21 cellular contexts compared by ENCODE assay signal in the genomic region with DNA sequence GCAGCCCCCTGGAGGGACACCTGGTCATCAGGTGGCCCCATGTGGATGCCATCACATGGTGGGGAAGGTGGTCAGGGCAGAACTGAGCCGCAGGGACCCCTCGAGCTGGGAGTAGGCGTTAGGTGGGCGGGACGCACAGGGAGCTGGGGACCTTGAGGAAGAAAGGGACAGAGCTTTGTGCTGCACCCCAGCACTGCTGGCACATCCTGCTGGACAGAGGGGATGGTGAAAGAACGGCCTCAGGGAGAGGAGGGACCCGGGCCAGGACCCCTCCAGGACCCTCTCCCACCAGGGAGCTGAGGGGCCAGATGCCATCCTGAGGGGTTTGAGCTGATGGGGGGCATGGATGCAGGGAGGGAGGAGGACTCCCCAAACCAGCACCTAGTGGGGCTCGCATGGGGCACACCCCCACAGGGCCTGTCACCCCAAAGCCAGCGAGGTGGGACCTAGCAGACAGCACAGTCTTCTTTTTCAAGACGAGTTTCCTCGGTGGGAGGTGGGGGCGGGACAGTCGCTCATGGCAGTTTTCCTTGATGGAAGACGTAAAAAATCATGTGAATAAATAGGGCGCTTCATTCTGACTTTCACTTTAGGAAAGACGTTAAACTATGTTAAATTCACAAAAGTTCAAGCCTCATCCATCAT.
"Had no signal": no experiment of that assay in that cellular context is flagged by ENCODE, and none has a peak within 500 bp of the region (broad histone marks: within the 10 kb centered on the region; RNA-seq: fewer than 3 reads in every experiment).

No MANE protein-coding gene starts in this region.

- H3K27ac ChIP-seq: ascending aorta, coronary artery, left lung, parathyroid adenoma, SK-N-MC, tibial artery had no signal

- H2AFZ ChIP-seq: parathyroid adenoma had no signal

- H3K27me3 Mint-ChIP-seq: activated CD8-positive, alpha-beta T cell treated with anti-CD3 and anti-CD28 coated beads for 36 hours; activated naive CD4-positive, alpha-beta T cell treated with anti-CD3 and anti-CD28 coated beads, Interleukin-2, amount 50 U/mL, for 24 hours; central memory CD8-positive, alpha-beta T cell; stimulated activated naive CD8-positive, alpha-beta T cell treated with anti-CD3 and anti-CD28 coated beads, Interleukin-15, Interleukin-2, amounts not matched to agents 100 ng/mL and 50 ng/mL, for 24 hours; T-helper 17 cell had no signal

- H3K4me3 ChIP-seq: ascending aorta, coronary artery, left lung, SK-N-MC, tibial artery had no signal

- H3K36me3 Mint-ChIP-seq: activated CD8-positive, alpha-beta memory T cell treated with anti-CD3 and anti-CD28 coated beads, Interleukin-2, amount 10 ng/mL, durations not matched to agents 7 days and 5 days; activated naive CD4-positive, alpha-beta T cell treated with anti-CD3 and anti-CD28 coated beads, Interleukin-2, amount 50 U/mL, for 24 hours; natural killer cell had no signal

- DNase-seq: activated CD4-positive, alpha-beta T cell treated with anti-CD3 and anti-CD28 coated beads, Interleukin-2, amount 10 ng/mL, durations not matched to agents 24 days and 14 days; activated CD4-positive, CD25-positive, alpha-beta regulatory T cell; activated CD8-positive, alpha-beta memory T cell treated with anti-CD3 and anti-CD28 coated beads, Interleukin-2, amount 10 ng/mL, durations not matched to agents 7 days and 5 days; activated CD8-positive, alpha-beta T cell treated with anti-CD3 and anti-CD28 coated beads for 36 hours; activated gamma-delta T cell treated with Interleukin-2 at 50 U/mL for 16 hours; activated T-cell treated with anti-CD3 and anti-CD28 coated beads, Interleukin-2, amount 50 U/mL, for 1 hour; midbrain; natural killer cell; sigmoid colon; stimulated activated CD4-positive, alpha-beta T cell treated with anti-CD3 and anti-CD28 coated beads, Interleukin-4, amount 100 ng/mL, for 1 hour; SW 1271; T-helper 17 cell; tibial artery had no signal

- H3K27me3 ChIP-seq: ascending aorta, left lung, sigmoid colon had no signal

- H3K9me3 Mint-ChIP-seq: activated CD8-positive, alpha-beta T cell treated with anti-CD3 and anti-CD28 coated beads for 36 hours; activated naive CD4-positive, alpha-beta T cell treated with anti-CD3 and anti-CD28 coated beads, Interleukin-2, amount 50 U/mL, for 24 hours; natural killer cell had no signal

- H3K36me3 ChIP-seq: ascending aorta, left lung, sigmoid colon, tibial artery had no signal

- H3K4me3 Mint-ChIP-seq: activated CD4-positive, alpha-beta T cell treated with anti-CD3 and anti-CD28 coated beads, Interleukin-2, amount 10 ng/mL, durations not matched to agents 24 days and 14 days; activated CD8-positive, alpha-beta memory T cell treated with anti-CD3 and anti-CD28 coated beads, Interleukin-2, amount 10 ng/mL, durations not matched to agents 7 days and 5 days; activated CD8-positive, alpha-beta T cell treated with anti-CD3 and anti-CD28 coated beads for 36 hours; activated naive CD4-positive, alpha-beta T cell treated with anti-CD3 and anti-CD28 coated beads, Interleukin-2, amount 50 U/mL, for 24 hours; central memory CD8-positive, alpha-beta T cell; natural killer cell; stimulated activated naive CD8-positive, alpha-beta T cell treated with anti-CD3 and anti-CD28 coated beads, Interleukin-15, Interleukin-2, amounts not matched to agents 100 ng/mL and 50 ng/mL, for 24 hours; T-helper 17 cell had no signal

- H3K4me1 Mint-ChIP-seq: activated CD8-positive, alpha-beta memory T cell treated with anti-CD3 and anti-CD28 coated beads, Interleukin-2, amount 10 ng/mL, durations not matched to agents 7 days and 5 days had no signal

- ATAC-seq: activated CD8-positive, alpha-beta memory T cell treated with anti-CD3 and anti-CD28 coated beads, Interleukin-2, amount 10 ng/mL, durations not matched to agents 7 days and 5 days; activated CD8-positive, alpha-beta T cell treated with anti-CD3 and anti-CD28 coated beads for 36 hours; left lung; natural killer cell; T-helper 17 cell had no signal

- H3K9me3 ChIP-seq: ascending aorta, left lung, sigmoid colon, tibial artery had no signal

- H3K4me1 ChIP-seq: ascending aorta, parathyroid adenoma, tibial artery had no signal

- H3K79me2 ChIP-seq: parathyroid adenoma had no signal

- H3K27ac Mint-ChIP-seq: activated CD4-positive, alpha-beta T cell treated with anti-CD3 and anti-CD28 coated beads, Interleukin-2, amount 10 ng/mL, durations not matched to agents 24 days and 14 days; activated CD8-positive, alpha-beta memory T cell treated with anti-CD3 and anti-CD28 coated beads, Interleukin-2, amount 10 ng/mL, durations not matched to agents 7 days and 5 days; activated CD8-positive, alpha-beta T cell treated with anti-CD3 and anti-CD28 coated beads for 36 hours; activated naive CD4-positive, alpha-beta T cell treated with anti-CD3 and anti-CD28 coated beads, Interleukin-2, amount 50 U/mL, for 24 hours; natural killer cell; stimulated activated naive CD8-positive, alpha-beta T cell treated with anti-CD3 and anti-CD28 coated beads, Interleukin-15, Interleukin-2, amounts not matched to agents 100 ng/mL and 50 ng/mL, for 24 hours; T-helper 17 cell had no signal
